In the genomic region with DNA sequence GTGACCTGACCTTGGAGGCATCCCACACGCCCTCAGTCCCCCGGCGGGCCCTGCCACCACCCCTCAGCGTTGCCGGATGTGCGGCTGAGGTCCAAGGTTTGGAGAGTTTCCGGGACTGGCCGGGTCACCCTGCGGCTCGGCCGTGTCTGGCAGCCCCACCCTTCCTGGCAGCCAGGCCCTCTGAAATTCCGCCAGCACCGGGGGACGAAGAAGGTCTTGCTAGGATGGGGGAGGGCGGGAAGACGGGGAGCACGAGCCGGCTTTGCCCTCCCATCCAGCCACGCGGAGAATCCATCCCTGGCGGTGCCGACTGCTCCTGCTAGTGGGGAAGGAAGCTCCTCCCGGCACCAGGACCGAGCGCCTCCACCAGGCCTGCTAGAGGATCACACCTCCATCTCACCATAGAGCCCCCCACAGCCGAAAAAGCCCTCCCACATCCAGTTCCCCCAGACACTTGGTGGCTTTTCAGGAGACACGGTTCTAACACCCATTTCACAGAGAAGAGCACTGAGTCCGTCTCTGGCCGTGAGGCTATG, we compare ENCODE assay signal across 9 cellular contexts.
A peak's percentile ranks its signal among the peaks of the same experiment; 100 is the strongest.
DNase-seq lines count a peak whose midpoint lies in the region; ATAC-seq and TF ChIP-seq lines count a peak whose summit lies in the region.
"Had no signal": no experiment of that assay in that cellular context is flagged by ENCODE, and none has a peak within 500 bp of the region (broad histone marks: within the 10 kb centered on the region; RNA-seq: fewer than 3 reads in every experiment).

No MANE protein-coding gene starts in this region.

- H3K9me2 ChIP-seq in GM23248 (ENCODE audit: insufficient read depth): no peaks in the 10 kb centered on the region

- WGBS in GM23248 (ENCODE audit: low coverage in 1 of 2, low lambda C conversion rate in 2 of 2, missing lambda C conversion rate in 2 of 2), 2 experiments: 23 to 26% methylated on average over 29 of the region's 29 CpGs
- WGBS in body of pancreas, 2 donors: 31 to 76% methylated on average over 16 to 27 of the region's 29 CpGs

- ATAC-seq in body of pancreas (peak; percentile 13), HG03039 (IDR thresholded peaks at IDR 0.05; ENCODE audit: unreplicated experiment) (no peak), HG03175 (IDR thresholded peaks at IDR 0.05; ENCODE audit: unreplicated experiment) (no peak), HG02938 (IDR thresholded peaks at IDR 0.05; ENCODE audit: unreplicated experiment) (no peak)

- H3K9ac ChIP-seq in GM23248 (no peak overlapping the region), skeletal muscle tissue (ENCODE audit: low read depth in 1 of 3, low read length in 3 of 3) (peak overlapping the region; percentile 7 to 53 (median 40))

- intact Hi-C loops in body of pancreas (cut with DNase I): no loop called here

- no peaks in the 10 kb centered on the region for H4K20me1 ChIP-seq in GM23248 (ENCODE audit: insufficient read depth)

- TF ChIP-seq CTCF in body of pancreas (IDR thresholded peaks at IDR 0.05) (peak in 3 of 7 experiments; percentile 9 to 39 (median 36)), kidney epithelial cell (IDR thresholded peaks at IDR 0.05; ENCODE audit: insufficient read depth, low read length, poor library complexity, severe bottlenecking) (peak; percentile 19)

- H3K4me3 ChIP-seq in GM23248 (no peak overlapping the region), body of pancreas (no peak overlapping the region), kidney epithelial cell (ENCODE audit: low read depth, low read length) (no peak overlapping the region), skeletal muscle tissue (ENCODE audit: low read length in 3 of 3) (peak overlapping the region in 1 of 3 donors; percentile 6)

- H3K4me1 ChIP-seq in GM23248 (ENCODE audit: insufficient read depth) (peaks cover 29% of the 10 kb centered on the region), body of pancreas (peaks cover 44% of the 10 kb centered on the region), skeletal muscle tissue (ENCODE audit: control insufficient read depth in 3 of 3, insufficient read depth in 3 of 3, low read length in 3 of 3) (peaks cover 43 to 60% (median 49%) of the 10 kb centered on the region in 3 donors)

- no peaks in the 10 kb centered on the region for H3K9me3 ChIP-seq in GM23248 (ENCODE audit: low read depth)
- no peaks in the 10 kb centered on the region for H3K9me3 ChIP-seq in body of pancreas
- no peaks in the 10 kb centered on the region for H3K9me3 ChIP-seq in skeletal muscle tissue (ENCODE audit: control insufficient read depth in 3 of 3, low read length in 3 of 3)

- H3K4me2 ChIP-seq in GM23248 (ENCODE audit: unreplicated experiment): peak overlapping the region; percentile 34

- H3K36me3 ChIP-seq in GM23248 (ENCODE audit: low read depth): no peaks in the 10 kb centered on the region
- no peaks in the 10 kb centered on the region for H3K36me3 ChIP-seq in body of pancreas (replicated peaks in 1 of 2; ENCODE audit: insufficient read depth in 1 of 2, low read depth in 2 of 2)
- no peaks in the 10 kb centered on the region for H3K36me3 ChIP-seq in kidney epithelial cell (ENCODE audit: control insufficient read depth, insufficient read depth, low read length)
- no peaks in the 10 kb centered on the region for H3K36me3 ChIP-seq in skeletal muscle tissue (ENCODE audit: control insufficient read depth in 3 of 3, insufficient read depth in 3 of 3, low read length in 3 of 3)

- DNase-seq in GM23248 (peak; percentile 71), body of pancreas (peak; percentile 56 to 66 (median 59)), kidney epithelial cell (ENCODE audit: low read depth) (no peak), KBM-7 (no peak)
- DNase-seq: MV-4-11 had no signal

- H3F3A ChIP-seq in GM23248 (ENCODE audit: insufficient read depth): peaks cover 17% of the 10 kb centered on the region

- in situ Hi-C loops in GM23248 (cut with MboI) (no loop called here), KBM-7 (cut with MboI; ENCODE audit: low pct_unique_long_range_greater_than_20kb, low sequenced_read_pairs) (no loop called here)

- H3K27ac ChIP-seq in GM23248: no peak overlapping the region
- H3K27ac ChIP-seq in body of pancreas: peak overlapping the region in 3 of 4 donors; percentile 85 to 91 (median 89)
- peak overlapping the region; percentile 88 for H3K27ac ChIP-seq in skeletal muscle tissue (ENCODE audit: low read depth, low read length)

- TF ChIP-seq POLR2A in body of pancreas (IDR thresholded peaks at IDR 0.05): no peak

- no peaks in the 10 kb centered on the region for H3K27me3 ChIP-seq in GM23248 (replicated peaks; ENCODE audit: insufficient read depth)
- no peaks in the 10 kb centered on the region for H3K27me3 ChIP-seq in body of pancreas
- no peaks in the 10 kb centered on the region for H3K27me3 ChIP-seq in kidney epithelial cell (ENCODE audit: control insufficient read depth, insufficient read depth, low read length)
- no peaks in the 10 kb centered on the region for H3K27me3 ChIP-seq in skeletal muscle tissue (ENCODE audit: control insufficient read depth in 3 of 3, insufficient read depth in 3 of 3, low read length in 3 of 3)

- peak overlapping the region; percentile 75 for H2AFZ ChIP-seq in GM23248

- no peaks in the 10 kb centered on the region for H3K79me2 ChIP-seq in GM23248 (ENCODE audit: insufficient read depth)

Comparison
In these comparisons a context has a peak if more than half of its experiments do, and no peak if none do; other contexts are left out.
1. DNase-seq: peak in GM23248 (single experiment) and body of pancreas (4 of 4); none in kidney epithelial cell (single experiment) and KBM-7 (single experiment).